In the genomic region with DNA sequence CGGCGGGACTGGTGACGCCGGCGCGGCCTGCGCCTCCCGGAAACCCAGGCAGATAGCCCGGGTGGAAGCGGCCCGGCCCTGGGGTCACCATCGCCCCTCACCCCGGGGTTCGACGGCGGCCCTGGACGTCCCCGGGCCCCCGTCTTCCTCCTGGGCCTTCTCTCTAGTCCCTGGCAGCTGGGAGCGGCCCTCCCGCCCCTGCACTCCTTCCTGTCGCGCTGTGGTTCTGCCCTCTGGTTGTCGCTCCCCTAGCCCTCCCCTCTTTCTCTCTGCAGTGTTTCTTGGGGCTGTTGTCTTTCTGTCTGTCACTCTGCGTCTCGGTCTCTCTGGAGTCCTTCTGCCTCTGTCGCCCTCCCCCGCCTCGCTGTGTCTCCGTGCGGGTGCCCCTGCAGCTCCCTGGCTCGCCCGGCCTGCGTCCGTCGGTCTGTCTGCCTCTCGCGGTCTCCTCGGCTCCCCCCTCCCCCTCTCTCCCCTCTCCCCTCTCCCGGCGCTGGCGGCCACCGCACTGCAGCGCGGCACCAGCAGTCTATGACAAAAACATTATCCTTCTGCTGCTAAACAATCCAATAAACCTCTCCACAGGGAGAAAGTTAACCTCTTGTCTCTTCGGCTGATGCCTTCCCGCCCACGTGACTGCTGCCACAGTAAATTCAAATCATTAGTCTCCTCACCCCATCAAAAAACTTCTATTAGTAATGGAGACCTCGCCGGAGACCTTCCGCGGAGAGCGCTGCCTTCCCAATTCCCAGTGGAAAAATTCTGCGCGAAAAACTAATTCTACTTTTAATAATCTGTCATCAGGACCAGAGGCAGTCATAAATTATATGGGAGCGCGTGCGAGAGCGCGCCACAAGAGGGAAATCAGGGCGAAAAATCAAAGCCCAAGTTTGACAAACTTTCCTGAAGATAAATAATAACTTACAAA, we compare ENCODE assay signal across 1 cellular context.
TF ChIP-seq lines count a peak whose summit lies in the region.

No MANE protein-coding gene starts in this region.

TF ChIP-seq in IMR-90, 13 proteins besides CTCF, POLR2A, EP300 and RAD21:
- TF ChIP-seq, protein P1, sequence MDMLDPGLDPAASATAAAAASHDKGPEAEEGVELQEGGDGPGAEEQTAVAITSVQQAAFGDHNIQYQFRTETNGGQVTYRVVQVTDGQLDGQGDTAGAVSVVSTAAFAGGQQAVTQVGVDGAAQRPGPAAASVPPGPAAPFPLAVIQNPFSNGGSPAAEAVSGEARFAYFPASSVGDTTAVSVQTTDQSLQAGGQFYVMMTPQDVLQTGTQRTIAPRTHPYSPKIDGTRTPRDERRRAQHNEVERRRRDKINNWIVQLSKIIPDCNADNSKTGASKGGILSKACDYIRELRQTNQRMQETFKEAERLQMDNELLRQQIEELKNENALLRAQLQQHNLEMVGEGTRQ (IDR thresholded peaks at IDR 0.05; ENCODE audit: low read depth, low read length), result peak; percentile 28; the same call in 1 of the 2 replicates
- no peak for TF ChIP-seq FOS (IDR thresholded peaks at IDR 0.05; ENCODE audit: low read depth, low read length)
